Comparison of ENCODE assay signal across 8 cellular contexts in genomic region chr18:63970803-63971191, GRCh38. TPM values are rescaled to one million over a fixed set of nuclear protein-coding genes. Genes with fewer than 3 reads are reported as not detected.
DNase-seq lines count a peak whose midpoint lies in the region; ATAC-seq and TF ChIP-seq lines count a peak whose summit lies in the region.

No MANE protein-coding gene starts in this region.

- H3K27me3 ChIP-seq in colonic mucosa (no peaks in the 10 kb centered on the region), tibial artery (no peaks in the 10 kb centered on the region)

- H3K4me3 ChIP-seq in AG10803 (ENCODE audit: low read length) (peak overlapping the region; percentile 89), colonic mucosa (peak overlapping the region; percentile 59), lower leg skin (ENCODE audit: low read depth, poor library complexity, severe bottlenecking) (peak overlapping the region; percentile 74), tibial artery (peak overlapping the region; percentile 75 to 89)

- H3K4me1 ChIP-seq in colonic mucosa (peaks cover 7% of the 10 kb centered on the region), tibial artery (peaks cover 0 to 18% (median 9%) of the 10 kb centered on the region in 4 donors)

- H3K36me3 ChIP-seq in colonic mucosa (no peaks in the 10 kb centered on the region), tibial artery (no peaks in the 10 kb centered on the region)

- H3K9me3 ChIP-seq in colonic mucosa, result no peaks in the 10 kb centered on the region
- no peaks in the 10 kb centered on the region for H3K9me3 ChIP-seq in tibial artery

- H3K27ac ChIP-seq in colonic mucosa (peak overlapping the region; percentile 96), tibial artery (peak overlapping the region; percentile 98 to 99)

- peak overlapping the region; percentile 85 to 98 for H3K9ac ChIP-seq in colonic mucosa (ENCODE audit: low read depth in 2 of 2, low read length in 2 of 2)

- ATAC-seq in GM19467 (IDR thresholded peaks at IDR 0.05; ENCODE audit: unreplicated experiment) (peak; percentile 4), GM18517 (IDR thresholded peaks at IDR 0.05; ENCODE audit: unreplicated experiment) (no peak)

- TF ChIP-seq CTCF in AG10803 (conservative IDR thresholded peaks at IDR 0.05; ENCODE audit: low read length) (no peak), colonic mucosa (IDR thresholded peaks at IDR 0.05) (no peak), lower leg skin (IDR thresholded peaks at IDR 0.05) (no peak), tibial artery (IDR thresholded peaks at IDR 0.05) (no peak)

- intact Hi-C loops in colonic mucosa (cut with DNase I) (no loop called here), lower leg skin (cut with DNase I; ENCODE audit: low total_unique reads) (no loop called here), tibial artery (cut with DNase I; ENCODE audit: low total_unique reads) (loop anchor here (5.0 kb wide), 1 partner anchor 833 kb away; no protein-coding TSS in a partner anchor)

- TF ChIP-seq POLR2A in lower leg skin (IDR thresholded peaks at IDR 0.05), result no peak

- 17 to 18% methylated on average over 18 of the region's 18 CpGs for WGBS in lower leg skin, 2 donors

- DNase-seq in AG10803 (ENCODE audit: low read depth) (peak; percentile 48), NCI-H774 (lab: John Stamatoyannopoulos, UW) (peak; percentile 55), colonic mucosa (peak; percentile 66), lower leg skin (ENCODE audit: low spot score in 2 of 2) (peak in 1 of 2 donors; percentile 90), tibial artery (peak; percentile 39 to 75), HuH-7.5 (ENCODE audit: low spot score) (no peak)

RNA-seq across cellular contexts. Expression of gene SERPINB8, which starts 0.9 kb away (rescaled TPM):
- total RNA-seq in colonic mucosa (10 to 100 TPM in 1 of 2 donors, 1 to 10 TPM in 1; 9.2 to 20.1 TPM), lower leg skin (100 to 1,000 TPM in 1 of 4 donors, 10 to 100 TPM in 3; 49.0 to 100 (median 73.8) TPM)

RNA-seq across cellular contexts. Expression of gene HMSD, which starts 21.7 kb away (rescaled TPM):
- total RNA-seq in colonic mucosa, result 1 to 10 TPM in 1 of 2 donors, under 1 TPM in 1; 0.11 to 2.3 TPM
- under 1 TPM in 1 of 4 donors, not detected in 3; 0.65 TPM for total RNA-seq in lower leg skin
